21 cellular contexts compared by ENCODE assay signal in the genomic region with DNA sequence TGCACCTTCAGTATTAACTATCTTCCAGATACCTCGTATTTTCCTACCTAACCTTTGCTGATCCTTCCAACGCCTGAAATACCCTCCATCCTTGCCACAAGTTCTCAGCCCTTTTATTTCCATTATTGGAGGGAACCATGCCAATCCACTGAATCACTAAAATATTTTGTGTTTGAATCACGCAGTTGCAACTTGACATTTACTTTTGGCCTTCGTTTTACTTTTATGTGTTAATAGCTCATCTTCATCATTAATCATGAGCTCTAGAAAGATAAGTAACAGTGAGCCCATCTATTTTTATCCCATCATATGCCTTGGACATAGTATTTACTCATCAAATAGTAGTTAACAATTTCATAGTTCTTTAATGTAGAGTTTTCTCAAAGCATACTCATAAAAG.
DNase-seq lines count a peak whose midpoint lies in the region; ATAC-seq, FAIRE-seq and TF ChIP-seq lines count a peak whose summit lies in the region.
"Had no signal": no experiment of that assay in that cellular context is flagged by ENCODE, and none has a peak within 500 bp of the region (broad histone marks: within the 10 kb centered on the region; RNA-seq: fewer than 3 reads in every experiment).

No MANE protein-coding gene starts in this region.

- no peaks in the 10 kb centered on the region for H3K36me3 Mint-ChIP-seq in astrocyte (ENCODE audit: low read depth, unreplicated experiment)
- H3K36me3 Mint-ChIP-seq: CD4-positive, CD25-positive, alpha-beta regulatory T cell; neural progenitor cell had no signal

- no peaks in the 10 kb centered on the region for H3K27me3 Mint-ChIP-seq in astrocyte (ENCODE audit: low read depth, unreplicated experiment)
- H3K27me3 Mint-ChIP-seq: CD4-positive, CD25-positive, alpha-beta regulatory T cell had no signal

- WGBS in suprapubic skin = 43% methylated on average over 4 of the region's 4 CpGs

- intact Hi-C loops in upper lobe of right lung (cut with DNase I) = no loop called here

- TF ChIP-seq CTCF in astrocyte (IDR thresholded peaks at IDR 0.05; ENCODE audit: insufficient read depth, low read depth, low read length) = no peak
- no peak for TF ChIP-seq CTCF in fibroblast of villous mesenchyme (IDR thresholded peaks at IDR 0.05; ENCODE audit: insufficient read depth, low read depth, low read length)
- no peak for TF ChIP-seq CTCF in suprapubic skin (IDR thresholded peaks at IDR 0.05)
- TF ChIP-seq CTCF in upper lobe of right lung (IDR thresholded peaks at IDR 0.05) = no peak

- no peaks in the 10 kb centered on the region for H4K20me1 ChIP-seq in astrocyte (ENCODE audit: insufficient read depth, low read length)

- H3K27ac ChIP-seq in astrocyte (ENCODE audit: low read depth, low read length) (no peak overlapping the region), suprapubic skin (no peak overlapping the region), upper lobe of right lung (no peak overlapping the region)
- H3K27ac ChIP-seq: neural progenitor cell, thyroid gland had no signal

- no peaks in the 10 kb centered on the region for H3K9me3 ChIP-seq in astrocyte (ENCODE audit: insufficient read depth, low read depth, low read length)
- no peaks in the 10 kb centered on the region for H3K9me3 ChIP-seq in suprapubic skin
- no peaks in the 10 kb centered on the region for H3K9me3 ChIP-seq in upper lobe of right lung
- H3K9me3 ChIP-seq: thyroid gland had no signal

- H3K4me1 ChIP-seq in astrocyte (ENCODE audit: insufficient read depth, low read length) (peaks cover 13% of the 10 kb centered on the region), suprapubic skin (no peaks in the 10 kb centered on the region), upper lobe of right lung (no peaks in the 10 kb centered on the region)
- H3K4me1 ChIP-seq: neural progenitor cell, thyroid gland had no signal

- H3K9me3 Mint-ChIP-seq in astrocyte (ENCODE audit: unreplicated experiment) = no peaks in the 10 kb centered on the region
- H3K9me3 Mint-ChIP-seq: neural progenitor cell had no signal

- no peak for ATAC-seq in upper lobe of right lung
- ATAC-seq: left colon had no signal

- H2AFZ ChIP-seq in astrocyte (ENCODE audit: low read depth, low read length) = no peak overlapping the region
- H2AFZ ChIP-seq: neural progenitor cell had no signal

- H3K4me3 Mint-ChIP-seq in astrocyte (ENCODE audit: unreplicated experiment) = no peak overlapping the region
- H3K4me3 Mint-ChIP-seq: CD4-positive, CD25-positive, alpha-beta regulatory T cell; neural progenitor cell had no signal

- H3K27me3 ChIP-seq in astrocyte (ENCODE audit: insufficient read depth, low read length) (no peaks in the 10 kb centered on the region), suprapubic skin (no peaks in the 10 kb centered on the region), upper lobe of right lung (no peaks in the 10 kb centered on the region)
- H3K27me3 ChIP-seq: neural progenitor cell, thyroid gland had no signal

- DNase-seq in ACHN (peak; percentile 77), HT1080 (ENCODE audit: low read depth) (peak; percentile 65), astrocyte (ENCODE audit: low read depth) (peak; percentile 60), fibroblast of villous mesenchyme (ENCODE audit: low read depth) (peak; percentile 18), suprapubic skin (ENCODE audit: low spot score in 2 of 2) (no peak), OCI-M1 (lab: John Stamatoyannopoulos, UW) (no peak), NOMO-1 treated with dmso at 0.1 percent for 144 hours (lab: John Stamatoyannopoulos, UW; ENCODE audit: unreplicated experiment) (no peak), upper lobe of right lung (no peak)
- DNase-seq: activated CD4-positive, alpha-beta T cell treated with anti-CD3 and anti-CD28 coated beads for 48 hours; activated CD8-positive, alpha-beta memory T cell treated with anti-CD3 and anti-CD28 coated beads, Interleukin-2, amount 50 U/mL, for 48 hours; activated effector memory CD4-positive, alpha-beta T cell treated with anti-CD3 and anti-CD28 coated beads, Interleukin-2, amount 50 U/mL, for 16 hours; CD4-positive, CD25-positive, alpha-beta regulatory T cell; DND-41; effector memory CD4-positive, alpha-beta T cell; Karpas-422; left colon; NCI-H748 treated with DMSO at 0.1 percent for 48 hours; retina; thyroid gland had no signal

- in situ Hi-C loops in ACHN (cut with HindIII; ENCODE audit: low pct_ligation_motif_present, low pct_unique_long_range_greater_than_20kb, low sequenced_read_pairs) = no loop called here

- no peak for TF ChIP-seq EP300 in suprapubic skin (IDR thresholded peaks at IDR 0.05)

- no peaks in the 10 kb centered on the region for H3K79me2 ChIP-seq in astrocyte (ENCODE audit: insufficient read depth, low read length)

- H3K4me1 Mint-ChIP-seq in astrocyte (ENCODE audit: low read depth, unreplicated experiment) = peaks cover 13% of the 10 kb centered on the region
- H3K4me1 Mint-ChIP-seq: CD4-positive, CD25-positive, alpha-beta regulatory T cell had no signal

- no peak overlapping the region for H3K4me3 ChIP-seq in astrocyte (ENCODE audit: insufficient read depth, low read depth, low read length)
- no peak overlapping the region for H3K4me3 ChIP-seq in fibroblast of villous mesenchyme (ENCODE audit: low read depth, low read length)
- no peak overlapping the region for H3K4me3 ChIP-seq in suprapubic skin
- no peak overlapping the region for H3K4me3 ChIP-seq in upper lobe of right lung
- H3K4me3 ChIP-seq: neural progenitor cell, thyroid gland had no signal

- H3K27ac Mint-ChIP-seq in astrocyte (ENCODE audit: unreplicated experiment) = no peak overlapping the region
- H3K27ac Mint-ChIP-seq: CD4-positive, CD25-positive, alpha-beta regulatory T cell; neural progenitor cell had no signal

- peak overlapping the region; percentile 14 for H3K4me2 ChIP-seq in astrocyte (ENCODE audit: low read length)
- H3K4me2 ChIP-seq: neural progenitor cell had no signal

- FAIRE-seq in astrocyte (lab: Jason Lieb, UNC) = peak; percentile 29
- FAIRE-seq: TTC549 had no signal

- H3K36me3 ChIP-seq in astrocyte (ENCODE audit: insufficient read depth, low read length) (no peaks in the 10 kb centered on the region), suprapubic skin (no peaks in the 10 kb centered on the region), upper lobe of right lung (no peaks in the 10 kb centered on the region)
- H3K36me3 ChIP-seq: neural progenitor cell, thyroid gland had no signal

- no peak for TF ChIP-seq POLR2A in suprapubic skin (IDR thresholded peaks at IDR 0.05)

- H3K9ac ChIP-seq in astrocyte (ENCODE audit: low read length) = no peak overlapping the region
- H3K9ac ChIP-seq: neural progenitor cell had no signal

Comparison
In these comparisons a context has a peak if more than half of its experiments do, and no peak if none do; other contexts are left out.
1. DNase-seq: peak in ACHN (single experiment), HT1080 (single experiment), astrocyte (single experiment) and fibroblast of villous mesenchyme (single experiment); none in suprapubic skin (0 of 2), OCI-M1 (single experiment), NOMO-1 treated with dmso at 0.1 percent for 144 hours (single experiment) and upper lobe of right lung (single experiment).